Comparison of ENCODE assay signal across 26 cellular contexts in the genomic region with DNA sequence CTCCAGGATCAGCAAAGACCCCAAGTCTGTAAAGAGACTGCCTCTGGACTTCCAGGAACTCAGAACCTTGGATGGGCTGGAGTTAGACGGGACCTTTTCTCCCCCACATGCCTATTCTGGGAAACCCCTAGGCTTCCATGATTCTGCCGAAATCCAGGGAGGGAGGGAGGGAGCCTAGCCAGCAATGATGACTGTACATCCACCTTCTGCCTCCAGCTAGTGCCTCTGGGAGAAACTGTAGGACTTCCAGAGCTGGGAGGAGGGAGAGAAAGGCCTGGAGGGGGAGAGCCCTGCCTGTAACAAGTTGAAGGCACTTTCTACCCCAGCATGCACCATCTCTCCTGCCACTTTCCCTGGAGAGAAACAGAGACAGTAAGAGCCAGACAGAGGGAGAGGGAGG. TPM values are rescaled to one million over a fixed set of nuclear protein-coding genes. Genes with fewer than 3 reads are reported as not detected.
"Had no signal": no experiment of that assay in that cellular context is flagged by ENCODE, and none has a peak within 500 bp of the region (broad histone marks: within the 10 kb centered on the region; RNA-seq: fewer than 3 reads in every experiment).

No MANE protein-coding gene starts in this region.

- DNase-seq: activated CD4-positive, alpha-beta T cell treated with anti-CD3 and anti-CD28 coated beads for 1 hour; activated gamma-delta T cell; adrenal gland; effector CD8-positive, alpha-beta T cell; esophagus squamous epithelium; head of caudate nucleus; kidney; left ventricle myocardium superior; mucosa of descending colon; naive B cell; spleen; stimulated activated CD4-positive, alpha-beta T cell treated with anti-CD3 and anti-CD28 coated beads, Interleukin-4, amount 100 ng/mL, for 4 hours; thyroid gland had no signal

- H3K27me3 ChIP-seq: cardiac muscle cell, thyroid gland had no signal

- H3K4me1 ChIP-seq: adrenal gland, spleen, thyroid gland had no signal

- H3K9me3 ChIP-seq: adrenal gland, thyroid gland had no signal

- H3K4me3 Mint-ChIP-seq: activated naive CD4-positive, alpha-beta T cell treated with anti-CD3 and anti-CD28 coated beads, Interleukin-2, amount 50 U/mL, for 24 hours; dendritic cell treated with granulocyte-macrophage colony-stimulating factor and Interleukin-4, amounts not matched to agents 40 ng/mL and 50 ng/mL, for 4 days; memory B cell; naive B cell; neural crest cell; stimulated activated memory B cell treated with anti-CD40 and anti-IgM and Interleukin-4, amounts not matched to agents 10 μg/mL and 1 μg/mL and 100 μg/mL, for 72 hours had no signal

- H3K4me1 Mint-ChIP-seq: activated naive CD4-positive, alpha-beta T cell treated with anti-CD3 and anti-CD28 coated beads, Interleukin-2, amount 50 U/mL, for 24 hours; memory B cell; neural crest cell; stimulated activated memory B cell treated with anti-CD40 and anti-IgM and Interleukin-4, amounts not matched to agents 10 μg/mL and 1 μg/mL and 100 μg/mL, for 72 hours had no signal

- H3K9me3 Mint-ChIP-seq: neural crest cell had no signal

- ATAC-seq: left ventricle myocardium superior; mucosa of descending colon; sciatic nerve; stimulated activated memory B cell treated with anti-CD40 and anti-IgM and Interleukin-4, amounts not matched to agents 10 μg/mL and 1 μg/mL and 100 μg/mL, for 72 hours had no signal

- H3K36me3 ChIP-seq: adrenal gland, cardiac muscle cell, esophagus squamous epithelium, spleen, thyroid gland had no signal

- H3K27ac Mint-ChIP-seq: activated naive CD4-positive, alpha-beta T cell treated with anti-CD3 and anti-CD28 coated beads, Interleukin-2, amount 50 U/mL, for 24 hours; dendritic cell treated with granulocyte-macrophage colony-stimulating factor and Interleukin-4, amounts not matched to agents 40 ng/mL and 50 ng/mL, for 4 days; memory B cell; naive B cell; stimulated activated memory B cell treated with anti-CD40 and anti-IgM and Interleukin-4, amounts not matched to agents 10 μg/mL and 1 μg/mL and 100 μg/mL, for 72 hours had no signal

- H3K27ac ChIP-seq: adrenal gland, cardiac muscle cell, esophagus squamous epithelium, spleen, thyroid gland, VCaP had no signal

- H3K4me3 ChIP-seq: adrenal gland, cardiac muscle cell, esophagus squamous epithelium, mucosa of descending colon, spleen, thyroid gland had no signal

RNA-seq across cellular contexts. Expression of a gene that starts 6.0 kb away (rescaled TPM):
- total RNA-seq: activated CD8-positive, alpha-beta memory T cell treated with anti-CD3 and anti-CD28 coated beads for 36 hours; chondrocyte; kidney; neural crest cell; osteocyte; pulmonary artery endothelial cell; T-helper 1 cell treated with Interleukin-12 subunit alpha and Interleukin-12 subunit beta and Interleukin-4 antibody, amounts not matched to agents 30 ng/mL and 1 ng/mL, for 36 hours had no signal

RNA-seq across cellular contexts. Expression of a gene that starts 21.9 kb away (rescaled TPM):
- total RNA-seq: activated CD8-positive, alpha-beta memory T cell treated with anti-CD3 and anti-CD28 coated beads for 36 hours; cardiac muscle cell; chondrocyte; neural crest cell; osteocyte; pulmonary artery endothelial cell; T-helper 1 cell treated with Interleukin-12 subunit alpha and Interleukin-12 subunit beta and Interleukin-4 antibody, amounts not matched to agents 30 ng/mL and 1 ng/mL, for 36 hours had no signal
- polyA plus RNA-seq: cardiac muscle cell had no signal

RNA-seq across cellular contexts. Expression of a gene that starts 31.2 kb away (rescaled TPM):
- total RNA-seq: activated CD8-positive, alpha-beta memory T cell treated with anti-CD3 and anti-CD28 coated beads for 36 hours; cardiac muscle cell; chondrocyte; neural crest cell; osteocyte; pulmonary artery endothelial cell; T-helper 1 cell treated with Interleukin-12 subunit alpha and Interleukin-12 subunit beta and Interleukin-4 antibody, amounts not matched to agents 30 ng/mL and 1 ng/mL, for 36 hours had no signal
- polyA plus RNA-seq: cardiac muscle cell had no signal
